16 cellular contexts compared by ENCODE assay signal in the genomic region with DNA sequence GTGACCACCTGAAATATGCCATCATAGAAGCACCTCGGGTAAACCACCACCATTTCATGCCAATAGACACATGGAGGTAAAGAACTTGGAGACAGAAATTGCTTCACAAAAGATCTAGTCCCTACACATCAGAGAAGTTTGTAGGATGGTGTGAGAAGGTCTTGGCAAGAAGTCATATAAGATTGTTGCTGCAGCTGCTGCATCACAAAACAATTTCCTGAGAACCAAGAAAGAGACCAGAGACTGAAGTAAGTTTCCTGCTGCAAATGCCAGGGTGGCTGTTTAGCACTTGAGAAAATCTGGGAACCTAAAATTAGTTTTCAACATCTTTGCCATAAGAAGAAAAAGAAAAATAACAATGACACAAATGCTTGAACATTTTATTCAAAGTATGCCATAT.
"Had no signal": no experiment of that assay in that cellular context is flagged by ENCODE, and none has a peak within 500 bp of the region (broad histone marks: within the 10 kb centered on the region; RNA-seq: fewer than 3 reads in every experiment).

No MANE protein-coding gene starts in this region.

- ATAC-seq: heart right ventricle; natural killer cell; right lobe of liver; stimulated activated naive CD8-positive, alpha-beta T cell treated with anti-CD3 and anti-CD28 coated beads, Interleukin-15, amount 100 ng/mL, for 72 hours had no signal

- H3K4me1 ChIP-seq: adrenal gland, breast epithelium, heart right ventricle, parathyroid adenoma, right lobe of liver had no signal

- H3K4me3 ChIP-seq: adrenal gland, breast epithelium, heart right ventricle, right lobe of liver, smooth muscle cell had no signal

- H3K4me2 ChIP-seq: smooth muscle cell had no signal

- H3K9ac ChIP-seq: parathyroid adenoma had no signal

- H2AFZ ChIP-seq: parathyroid adenoma had no signal

- H3K9me3 ChIP-seq: adrenal gland, breast epithelium, heart right ventricle, right lobe of liver had no signal

- H3K27me3 ChIP-seq: adrenal gland, breast epithelium, heart right ventricle, right lobe of liver had no signal

- H3K27ac ChIP-seq: adrenal gland, breast epithelium, heart right ventricle, parathyroid adenoma, right lobe of liver, VCaP had no signal

- H3K79me2 ChIP-seq: parathyroid adenoma had no signal

- DNase-seq: activated CD4-positive, alpha-beta T cell treated with anti-CD3 and anti-CD28 coated beads, Interleukin-2, amount 50 U/mL, for 4 hours; activated CD4-positive, CD25-positive, alpha-beta regulatory T cell treated with anti-CD3 and anti-CD28 coated beads, Interleukin-2, amount 50 U/mL, for 72 hours; activated gamma-delta T cell; adrenal gland; erythroblast; heart right ventricle; immature natural killer cell; natural killer cell; right lobe of liver; stimulated activated CD4-positive, alpha-beta T cell treated with anti-CD3 and anti-CD28 coated beads, Interleukin-4, amount 100 ng/mL, for 1 hour; stimulated activated naive CD8-positive, alpha-beta T cell treated with anti-CD3 and anti-CD28 coated beads, Interleukin-15, amount 100 ng/mL, for 72 hours; T-helper 2 cell had no signal

- H3K36me3 ChIP-seq: adrenal gland, breast epithelium, heart right ventricle, right lobe of liver had no signal
